14 cellular contexts compared by ENCODE assay signal in genomic region chr11:126634963-126635362, GRCh38.
DNase-seq lines count a peak whose midpoint lies in the region; ATAC-seq, FAIRE-seq and TF ChIP-seq lines count a peak whose summit lies in the region.
"Had no signal": no experiment of that assay in that cellular context is flagged by ENCODE, and none has a peak within 500 bp of the region (broad histone marks: within the 10 kb centered on the region; RNA-seq: fewer than 3 reads in every experiment).

No MANE protein-coding gene starts in this region.

- H3K27ac ChIP-seq in SK-N-SH (ENCODE audit: low read depth in 2 of 2, low read length in 1 of 2) (no peak overlapping the region), H1 (ENCODE audit: low read depth, low read length) (no peak overlapping the region), liver (ENCODE audit: low read depth in 1 of 2, low read length in 2 of 2) (no peak overlapping the region), neural progenitor cell (no peak overlapping the region), kidney (ENCODE audit: low read depth in 2 of 2, low read length in 2 of 2) (no peak overlapping the region)
- H3K27ac ChIP-seq: 22Rv1, BLaER1 had no signal

- no peak overlapping the region for H4K8ac ChIP-seq in H1 (ENCODE audit: extremely low read depth, insufficient read depth, low read length)

- H3K4me2 ChIP-seq in SK-N-SH (no peak overlapping the region), H1 (ENCODE audit: insufficient read depth in 1 of 2, low read depth in 2 of 2, low read length in 2 of 2) (no peak overlapping the region), neural progenitor cell (no peak overlapping the region)
- H3K4me2 ChIP-seq: BLaER1 had no signal

- no peak overlapping the region for H3K4me3 Mint-ChIP-seq in neural progenitor cell
- H3K4me3 Mint-ChIP-seq: CD8-positive, alpha-beta memory T cell had no signal

- H3K4me3 ChIP-seq in SK-N-SH (ENCODE audit: low read depth in 2 of 2, low read length in 1 of 2) (no peak overlapping the region), H1 (ENCODE audit: extremely low read depth in 1 of 4, insufficient read depth in 2 of 4, low read depth in 3 of 4, low read length in 4 of 4) (no peak overlapping the region), liver (ENCODE audit: low read depth in 1 of 3, low read length in 3 of 3) (no peak overlapping the region), neural progenitor cell (no peak overlapping the region), kidney (ENCODE audit: low read length in 2 of 2) (no peak overlapping the region)
- H3K4me3 ChIP-seq: BLaER1 had no signal

- TF ChIP-seq EP300 in SK-N-SH (IDR thresholded peaks at IDR 0.05; ENCODE audit: borderline replicate concordance in 1 of 2, low read depth in 1 of 2, low read length in 1 of 2) (no peak), H1 (IDR thresholded peaks at IDR 0.05; ENCODE audit: borderline replicate concordance in 1 of 2, low read depth in 2 of 2, low read length in 2 of 2) (no peak)

- no peak overlapping the region for H3K14ac ChIP-seq in H1 (ENCODE audit: insufficient read length)

- H3K9me2 ChIP-seq in SK-N-SH, result no peaks in the 10 kb centered on the region

- H3K18ac ChIP-seq in H1 (ENCODE audit: extremely low read depth, low read length), result no peak overlapping the region

- H4K5ac ChIP-seq in H1 (ENCODE audit: insufficient read length, low read depth, low read length), result no peak overlapping the region

- H2BK20ac ChIP-seq in H1 (ENCODE audit: low read length), result no peak overlapping the region

- ATAC-seq in SK-N-SH treated with all-trans-retinoic acid at 6 μM for 48 hours (no peak), GM21825 (IDR thresholded peaks at IDR 0.05; ENCODE audit: unreplicated experiment) (no peak)

- no peak overlapping the region for H2BK120ac ChIP-seq in H1 (replicated peaks; ENCODE audit: low read depth, low read length)

- peaks cover 3% of the 10 kb centered on the region for H3K27me3 Mint-ChIP-seq in neural progenitor cell (ENCODE audit: insufficient read depth, low read depth)

- H3K9me3 ChIP-seq in SK-N-SH (no peaks in the 10 kb centered on the region), H1 (ENCODE audit: insufficient read depth in 2 of 2, low read depth in 1 of 2, low read length in 1 of 2) (no peaks in the 10 kb centered on the region), liver (ENCODE audit: control insufficient read depth in 4 of 4, low read length in 3 of 4) (no peaks in the 10 kb centered on the region), neural progenitor cell (ENCODE audit: low read depth) (no peaks in the 10 kb centered on the region), kidney (ENCODE audit: control insufficient read depth in 1 of 2, low read length in 2 of 2) (no peaks in the 10 kb centered on the region)
- H3K9me3 ChIP-seq: BLaER1 had no signal

- no peak overlapping the region for H3K27ac Mint-ChIP-seq in neural progenitor cell
- H3K27ac Mint-ChIP-seq: CD8-positive, alpha-beta memory T cell had no signal

- no peaks in the 10 kb centered on the region for H4K20me1 ChIP-seq in SK-N-SH (ENCODE audit: insufficient read depth)
- no peaks in the 10 kb centered on the region for H4K20me1 ChIP-seq in H1 (replicated peaks in 1 of 2; ENCODE audit: control insufficient read depth in 1 of 2, insufficient read depth in 2 of 2, low read length in 2 of 2)
- H4K20me1 ChIP-seq in neural progenitor cell (ENCODE audit: low read depth), result no peaks in the 10 kb centered on the region
- H4K20me1 ChIP-seq: BLaER1 had no signal

- intact Hi-C loops in kidney (cut with DNase I), result no loop called here

- no peak overlapping the region for H3K4ac ChIP-seq in H1 (replicated peaks; ENCODE audit: insufficient read length, low read depth, low read length)

- no peak for TF ChIP-seq POLR2A in H1 (IDR thresholded peaks at IDR 0.05; ENCODE audit: control extremely low read depth in 1 of 2, low read depth in 2 of 2, low read length in 2 of 2)

- DNase-seq in SK-N-SH (no peak), H1 (ENCODE audit: low read depth in 1 of 2, low spot score in 2 of 2) (no peak), neural progenitor cell (ENCODE audit: low spot score) (no peak), kidney (no peak)
- DNase-seq: AML-193; CD8-positive, alpha-beta memory T cell; DMS53; GF-D8; H7 had no signal

- H3K23ac ChIP-seq in H1 (ENCODE audit: insufficient read length), result no peak overlapping the region

- no peak overlapping the region for H2BK15ac ChIP-seq in H1 (ENCODE audit: low read length)

- H3K4me1 ChIP-seq in SK-N-SH (ENCODE audit: control insufficient read depth in 1 of 2, insufficient read depth in 2 of 2, low read depth in 1 of 2, low read length in 1 of 2) (peaks cover 9 to 28% of the 10 kb centered on the region in 2 experiments), H1 (replicated peaks in 1 of 4; ENCODE audit: control insufficient read depth in 3 of 4, insufficient read depth in 4 of 4, low read length in 3 of 4) (peaks cover 0 to 15% (median 2%) of the 10 kb centered on the region in 4 experiments; a peak in 3 of 7 replicates), liver (ENCODE audit: control insufficient read depth in 4 of 4, insufficient read depth in 4 of 4, low read length in 3 of 4) (peaks cover 0 to 9% (median 4%) of the 10 kb centered on the region in 4 donors), neural progenitor cell (peaks cover 22% of the 10 kb centered on the region), kidney (ENCODE audit: control insufficient read depth in 1 of 2, insufficient read depth in 1 of 2, low read depth in 1 of 2, low read length in 2 of 2) (peaks cover 6 to 8% of the 10 kb centered on the region in 2 donors)

- no peak overlapping the region for H3K56ac ChIP-seq in H1 (replicated peaks; ENCODE audit: insufficient read length, low read depth, low read length)

- H3K36me3 ChIP-seq in SK-N-SH (replicated peaks in 1 of 2; ENCODE audit: control insufficient read depth in 1 of 2, insufficient read depth in 2 of 2, low read length in 1 of 2), result no peaks in the 10 kb centered on the region
- no peaks in the 10 kb centered on the region for H3K36me3 ChIP-seq in H1 (ENCODE audit: control insufficient read depth in 2 of 4, insufficient read depth in 4 of 4, low read length in 3 of 4)
- no peaks in the 10 kb centered on the region for H3K36me3 ChIP-seq in liver (ENCODE audit: control insufficient read depth in 4 of 4, insufficient read depth in 3 of 4, low read depth in 1 of 4, low read length in 3 of 4)
- H3K36me3 ChIP-seq in neural progenitor cell, result no peaks in the 10 kb centered on the region
- no peaks in the 10 kb centered on the region for H3K36me3 ChIP-seq in kidney (ENCODE audit: control insufficient read depth in 1 of 2, insufficient read depth in 2 of 2, low read length in 2 of 2)
- H3K36me3 ChIP-seq: BLaER1 had no signal

- TF ChIP-seq RAD21 in SK-N-SH (IDR thresholded peaks at IDR 0.05; ENCODE audit: low read length), result no peak
- TF ChIP-seq RAD21 in H1 (IDR thresholded peaks at IDR 0.05 in 1 of 2, conservative IDR thresholded peaks at IDR 0.05 in 1 of 2; ENCODE audit: low read depth in 2 of 2, low read length in 2 of 2), result no peak; a peak in 1 of 4 replicates
- TF ChIP-seq RAD21 in liver (IDR thresholded peaks at IDR 0.05), result no peak

- no peaks in the 10 kb centered on the region for H3K27me3 ChIP-seq in SK-N-SH (ENCODE audit: insufficient read depth)
- peaks cover 0 to 3% (median 0%) of the 10 kb centered on the region in 4 experiments; a peak in 1 of 7 replicates for H3K27me3 ChIP-seq in H1 (replicated peaks in 1 of 4; ENCODE audit: control insufficient read depth in 3 of 4, extremely low read depth in 1 of 4, insufficient read depth in 3 of 4, low read length in 3 of 4)
- H3K27me3 ChIP-seq in liver (ENCODE audit: control insufficient read depth in 4 of 4, insufficient read depth in 4 of 4, low read length in 3 of 4), result no peaks in the 10 kb centered on the region
- no peaks in the 10 kb centered on the region for H3K27me3 ChIP-seq in neural progenitor cell
- H3K27me3 ChIP-seq: BLaER1 had no signal

- POLR2A ChIA-PET in SK-N-SH (lab: Yijun Ruan, JAX) (no interaction called here), H1 (lab: Charles Lee; ENCODE audit: partially characterized antibody) (no interaction called here)

- no peak for TF ChIP-seq CTCF in SK-N-SH (IDR thresholded peaks at IDR 0.05)
- peak; percentile 7 to 19 (median 7); a peak in 2 of 4 replicates for TF ChIP-seq CTCF in H1 (IDR thresholded peaks at IDR 0.05; ENCODE audit: control extremely low read depth in 1 of 3, insufficient read depth in 1 of 3, low read depth in 1 of 3, low read length in 3 of 3)
- no peak for TF ChIP-seq CTCF in liver (IDR thresholded peaks at IDR 0.05; ENCODE audit: low read depth, low read length, missing input control)
- no peak for TF ChIP-seq CTCF in neural progenitor cell (IDR thresholded peaks at IDR 0.05)
- TF ChIP-seq CTCF in kidney (IDR thresholded peaks at IDR 0.05; ENCODE audit: borderline replicate concordance, extremely low read depth, insufficient read depth), result no peak

- no peaks in the 10 kb centered on the region for H3K36me3 Mint-ChIP-seq in neural progenitor cell
- H3K36me3 Mint-ChIP-seq: CD8-positive, alpha-beta memory T cell had no signal

- H3F3A ChIP-seq in SK-N-SH (replicated peaks; ENCODE audit: insufficient read depth), result peaks cover 26% of the 10 kb centered on the region
- H3F3A ChIP-seq in neural progenitor cell (ENCODE audit: low read depth), result no peaks in the 10 kb centered on the region

- peak overlapping the region; percentile 18 for H4K91ac ChIP-seq in H1 (replicated peaks; ENCODE audit: insufficient read length, low read length)

- H3K9ac ChIP-seq in SK-N-SH (no peak overlapping the region), H1 (replicated peaks in 1 of 4; ENCODE audit: extremely low read depth in 1 of 4, low read depth in 3 of 4, low read length in 3 of 4) (no peak overlapping the region), liver (ENCODE audit: low read depth in 1 of 2, low read length in 2 of 2) (no peak overlapping the region), neural progenitor cell (no peak overlapping the region), kidney (ENCODE audit: low read length in 2 of 2) (no peak overlapping the region)
- H3K9ac ChIP-seq: BLaER1 had no signal

- H3K79me2 ChIP-seq in SK-N-SH (ENCODE audit: insufficient read depth), result no peaks in the 10 kb centered on the region
- H3K79me2 ChIP-seq in H1 (ENCODE audit: control insufficient read depth in 1 of 2, insufficient read depth in 2 of 2, low read length in 2 of 2), result no peaks in the 10 kb centered on the region
- no peaks in the 10 kb centered on the region for H3K79me2 ChIP-seq in neural progenitor cell (ENCODE audit: low read depth)

- no peak overlapping the region for H2BK5ac ChIP-seq in H1 (ENCODE audit: low read depth, low read length)

- H2AFZ ChIP-seq in SK-N-SH (ENCODE audit: low read depth), result no peak overlapping the region
- H2AFZ ChIP-seq in H1 (ENCODE audit: low read length), result no peak overlapping the region
- no peak overlapping the region for H2AFZ ChIP-seq in neural progenitor cell (replicated peaks)

- no peaks in the 10 kb centered on the region for H3K23me2 ChIP-seq in H1 (ENCODE audit: low read depth, low read length)

- H2BK12ac ChIP-seq in H1 (ENCODE audit: low read depth, low read length), result no peak overlapping the region; the same call in 1 of the 2 replicates

- 50% methylated on average over 2 of the region's 2 CpGs for WGBS in SK-N-SH (ENCODE audit: low lambda C conversion rate)
- 80% methylated on average over 2 of the region's 2 CpGs; no CpG with 5 or more reads in 1 of the 2 experiments for WGBS in H1 (ENCODE audit: extremely low coverage in 1 of 2, insufficient coverage in 1 of 2, insufficient read length in 1 of 2, insufficient replicate concordance in 2 of 2, low coverage in 1 of 2, low lambda C conversion rate in 2 of 2, missing lambda C conversion rate in 1 of 2), 2 experiments
- 85% methylated on average over 2 of the region's 2 CpGs for WGBS in liver

- no peaks in the 10 kb centered on the region for H3K9me3 Mint-ChIP-seq in neural progenitor cell
- H3K9me3 Mint-ChIP-seq: CD8-positive, alpha-beta memory T cell had no signal

- CTCF ChIA-PET in SK-N-SH (lab: Yijun Ruan, JAX), result no interaction called here
- CTCF ChIA-PET in H1 (lab: Charles Lee; ENCODE audit: partially characterized antibody), result interaction anchor here (0.6 to 2.4 kb wide), 9 partner anchors 9 to 235 kb away, joined by 3 to 11 read pairs (median 4); no protein-coding TSS in a partner anchor

- peaks cover 45% of the 10 kb centered on the region for H3K4me1 Mint-ChIP-seq in neural progenitor cell
- H3K4me1 Mint-ChIP-seq: CD8-positive, alpha-beta memory T cell had no signal

- H3K79me1 ChIP-seq in H1 (ENCODE audit: low read depth, low read length), result no peaks in the 10 kb centered on the region

- H2AK5ac ChIP-seq in H1 (ENCODE audit: low read depth, low read length), result no peak overlapping the region

- no peak for FAIRE-seq in H1 (lab: Jason Lieb, UNC)
- no peak for FAIRE-seq in kidney (lab: Jason Lieb, UNC)

Comparison
In these comparisons a context has a peak if more than half of its experiments do, and no peak if none do; other contexts are left out.
1. CTCF ChIP-seq: peak in H1 (3 of 3); none in SK-N-SH (single experiment), liver (single experiment), neural progenitor cell (single experiment) and kidney (single experiment).
2. Of the 17 proteins assayed by ChIP-seq in both H1 and SK-N-SH: peak only in H1: CTCF; only in SK-N-SH: none; in both: none; in neither: 16.